30 cellular contexts compared by ENCODE assay signal in the genomic region with DNA sequence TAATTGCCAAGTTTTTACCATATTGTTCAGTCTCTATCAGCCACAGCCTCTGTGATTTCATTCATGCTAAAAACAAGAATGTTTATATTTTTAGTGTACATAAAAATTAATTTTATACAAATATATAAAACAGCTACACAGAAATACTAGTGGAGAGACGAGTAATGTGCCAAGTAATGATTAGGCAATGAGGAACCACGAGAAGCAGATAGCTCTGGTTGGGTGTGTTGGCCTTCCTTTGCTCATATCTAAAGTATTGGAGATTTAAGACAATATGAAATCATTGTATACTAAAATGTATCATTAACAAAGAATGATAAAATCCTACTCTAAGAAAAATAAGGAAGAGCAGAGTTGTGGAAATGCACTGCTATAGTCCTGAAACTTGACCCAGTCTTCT.
"Had no signal": no experiment of that assay in that cellular context is flagged by ENCODE, and none has a peak within 500 bp of the region (broad histone marks: within the 10 kb centered on the region; RNA-seq: fewer than 3 reads in every experiment).

No MANE protein-coding gene starts in this region.

- H3K27ac ChIP-seq: adrenal gland, breast epithelium, KMS-11, SJCRH30, VCaP had no signal

- H3K27me3 ChIP-seq: adrenal gland, breast epithelium, MG63, SJCRH30 had no signal

- H3K36me3 ChIP-seq: adrenal gland, breast epithelium, MG63, SJCRH30 had no signal

- H3K9ac ChIP-seq: KMS-11, SK-N-SH had no signal

- ATAC-seq: activated T-cell treated with anti-CD3 and anti-CD28 coated beads, Interleukin-2, amount 50 U/mL, for 4 hours; Panc1 had no signal

- H3K4me2 ChIP-seq: KMS-11, SK-N-SH had no signal

- DNase-seq: activated CD4-positive, alpha-beta memory T cell treated with anti-CD3 and anti-CD28 coated beads for 36 hours; activated CD4-positive, alpha-beta T cell treated with anti-CD3 and anti-CD28 coated beads, Interleukin-2, amount 10 ng/mL, durations not matched to agents 7 days and 5 days; activated CD4-positive, CD25-positive, alpha-beta regulatory T cell; activated CD8-positive, alpha-beta memory T cell treated with anti-CD3 and anti-CD28 coated beads for 24 hours; activated gamma-delta T cell; activated naive CD4-positive, alpha-beta T cell treated with anti-CD3 and anti-CD28 coated beads, Interleukin-2, amount 10 ng/mL, durations not matched to agents 7 days and 5 days; activated naive CD8-positive, alpha-beta T cell treated with anti-CD3 and anti-CD28 coated beads for 36 hours; activated T-cell treated with anti-CD3 and anti-CD28 coated beads, Interleukin-2, amount 50 U/mL, for 4 hours; adrenal gland; aorta; central memory CD4-positive, alpha-beta T cell; MG63; MV-4-11; NCI-H1105; NCI-H1436; NCI-H1694 treated with DMSO at 0.1 percent for 48 hours; NCI-H2029 treated with DMSO at 0.1 percent for 48 hours; NCI-H510A treated with DMSO at 0.1 percent for 48 hours; NCI-H69; NK-92 treated with Interleukin-12 subunit alpha and Interleukin-12 subunit beta, amount 100 ng/mL, for 24 hours; OCI-M1; Right ventricle myocardium superior; RPMI8226; SJCRH30; SK-N-SH; T-helper 1 cell had no signal

- H3K4me3 ChIP-seq: adrenal gland, breast epithelium, MG63, SJCRH30 had no signal

- H3K4me1 ChIP-seq: adrenal gland, breast epithelium, SJCRH30 had no signal

- H3K9me3 ChIP-seq: breast epithelium, MG63, SJCRH30, SK-N-SH had no signal
